Comparison of ENCODE assay signal across 26 cellular contexts in genomic region chr10:68362590-68362989, GRCh38.
"Had no signal": no experiment of that assay in that cellular context is flagged by ENCODE, and none has a peak within 500 bp of the region (broad histone marks: within the 10 kb centered on the region; RNA-seq: fewer than 3 reads in every experiment).

No MANE protein-coding gene starts in this region.

- H3K27me3 Mint-ChIP-seq: activated CD4-positive, alpha-beta T cell treated with anti-CD3 and anti-CD28 coated beads for 36 hours had no signal

- H3K4me3 Mint-ChIP-seq: activated CD4-positive, alpha-beta T cell treated with anti-CD3 and anti-CD28 coated beads for 36 hours; activated naive CD4-positive, alpha-beta T cell treated with anti-CD3 and anti-CD28 coated beads for 36 hours; activated T-cell treated with anti-CD3 and anti-CD28 coated beads, Interleukin-2, amount 50 U/mL, for 4 hours; endodermal cell; nephron progenitor cell; WTC11 had no signal

- H3K4me1 Mint-ChIP-seq: activated CD4-positive, alpha-beta T cell treated with anti-CD3 and anti-CD28 coated beads for 36 hours; endodermal cell; nephron progenitor cell; WTC11 had no signal

- H3K4me1 ChIP-seq: heart right ventricle, pancreas, psoas muscle, right atrium auricular region, upper lobe of left lung had no signal

- H3K9me3 ChIP-seq: heart right ventricle, pancreas, psoas muscle, right atrium auricular region, spleen, upper lobe of left lung had no signal

- DNase-seq: activated CD4-positive, alpha-beta T cell treated with anti-CD3 and anti-CD28 coated beads for 36 hours; activated CD4-positive, alpha-beta T cell treated with anti-CD3 and anti-CD28 coated beads, Interleukin-2, amount 50 U/mL, for 4 hours; activated CD8-positive, alpha-beta memory T cell treated with anti-CD3 and anti-CD28 coated beads for 24 hours; activated CD8-positive, alpha-beta memory T cell treated with anti-CD3 and anti-CD28 coated beads, Interleukin-2, amount 50 U/mL, for 48 hours; activated naive CD4-positive, alpha-beta T cell treated with anti-CD3 and anti-CD28 coated beads for 36 hours; activated T-cell treated with anti-CD3 and anti-CD28 coated beads, Interleukin-2, amount 50 U/mL, for 4 hours; amygdala; cortex of kidney; endodermal cell; heart right ventricle; islet precursor cell; left cardiac atrium; mesenchymal stem cell; nephron progenitor cell; pancreas; psoas muscle; spleen; stimulated activated CD4-positive, alpha-beta T cell treated with anti-CD3 and anti-CD28 coated beads, Interleukin-4, amount 100 ng/mL, for 1 hour; stimulated activated naive CD8-positive, alpha-beta T cell treated with anti-CD3 and anti-CD28 coated beads, Interleukin-15, Interleukin-2, amounts not matched to agents 100 U/mL and 50 U/mL, for 24 hours; T-helper 9 cell; upper lobe of left lung had no signal

- H3K27me3 ChIP-seq: cardiac muscle cell, heart right ventricle, pancreas, right atrium auricular region, spleen, upper lobe of left lung had no signal

- H3K27ac ChIP-seq: cardiac muscle cell, epithelial cell of prostate, heart right ventricle, pancreas, psoas muscle, right atrium auricular region, upper lobe of left lung had no signal

- H3K27ac Mint-ChIP-seq: activated CD4-positive, alpha-beta T cell treated with anti-CD3 and anti-CD28 coated beads for 36 hours; activated naive CD4-positive, alpha-beta T cell treated with anti-CD3 and anti-CD28 coated beads for 36 hours; activated T-helper 2 cell treated with anti-CD3 and anti-CD28 coated beads, Interferon-gamma antibody, Interleukin-2, Interleukin-4, amounts not matched to agents 10 μg/mL and 5 μg/mL and 100 μg/mL, durations not matched to agents 14 hours and 24 hours and 36 hours; endodermal cell; WTC11 had no signal

- H3K4me3 ChIP-seq: cardiac muscle cell, heart right ventricle, pancreas, psoas muscle, right atrium auricular region, spleen, upper lobe of left lung had no signal

- H3K9me3 Mint-ChIP-seq: activated naive CD4-positive, alpha-beta T cell treated with anti-CD3 and anti-CD28 coated beads for 36 hours; activated T-cell treated with anti-CD3 and anti-CD28 coated beads, Interleukin-2, amount 50 U/mL, for 4 hours; activated T-helper 2 cell treated with anti-CD3 and anti-CD28 coated beads, Interferon-gamma antibody, Interleukin-2, Interleukin-4, amounts not matched to agents 10 μg/mL and 5 μg/mL and 100 μg/mL, durations not matched to agents 14 hours and 24 hours and 36 hours; endodermal cell; nephron progenitor cell; WTC11 had no signal

- ATAC-seq: activated CD4-positive, alpha-beta T cell treated with anti-CD3 and anti-CD28 coated beads for 36 hours; activated T-cell treated with anti-CD3 and anti-CD28 coated beads, Interleukin-2, amount 50 U/mL, for 4 hours; heart right ventricle; left cardiac atrium; pancreas; psoas muscle; stimulated activated naive CD8-positive, alpha-beta T cell treated with anti-CD3 and anti-CD28 coated beads, Interleukin-15, Interleukin-2, amounts not matched to agents 100 U/mL and 50 U/mL, for 24 hours; WTC11 had no signal
